In genomic region chr17:41710472-41711090, GRCh38 we compare ENCODE assay signal across 11 cellular contexts. TPM values are rescaled to one million over a fixed set of nuclear protein-coding genes. Genes with fewer than 3 reads are reported as not detected.
A peak's percentile ranks its signal among the peaks of the same experiment; 100 is the strongest.
DNase-seq lines count a peak whose midpoint lies in the region.
"Had no signal": no experiment of that assay in that cellular context is flagged by ENCODE, and none has a peak within 500 bp of the region (broad histone marks: within the 10 kb centered on the region; RNA-seq: fewer than 3 reads in every experiment).

No MANE protein-coding gene starts in this region.

- peak; percentile 57 for DNase-seq in DMS79 (lab: John Stamatoyannopoulos, UW)
- peak; percentile 66 for DNase-seq in MG63
- DNase-seq in amygdala (lab: John Stamatoyannopoulos, UW): peak in 42 of 56 donors; percentile 18 to 85 (median 60)
- DNase-seq in kidney tubule cell (ENCODE audit: low spot score): peak; percentile 82
- no peak for DNase-seq in G401 (ENCODE audit: low spot score)
- no peak for DNase-seq in NCI-H2029 treated with DMSO at 0.1 percent for 48 hours (lab: John Stamatoyannopoulos, UW)
- DNase-seq in activated CD4-positive, alpha-beta T cell treated with anti-CD3 and anti-CD28 coated beads, Interleukin-2, amount 50 U/mL, for 1 hour: no peak
- no peak for DNase-seq in activated effector memory CD4-positive, alpha-beta T cell treated with Interleukin-2 at 50 U/mL for 16 hours
- DNase-seq: activated T-cell treated with anti-CD3 and anti-CD28 coated beads for 4 hours, Peyer's patch, sigmoid colon had no signal

- no peaks in the 10 kb centered on the region for H3K27me3 ChIP-seq in MG63
- H3K27me3 ChIP-seq: Peyer's patch had no signal

- in situ Hi-C loops in G401 (cut with HindIII; ENCODE audit: low sequenced_read_pairs): no loop called here

- H3K36me3 ChIP-seq in MG63: no peaks in the 10 kb centered on the region
- H3K36me3 ChIP-seq: Peyer's patch, sigmoid colon had no signal

- H3K9me3 ChIP-seq in MG63: no peaks in the 10 kb centered on the region
- H3K9me3 ChIP-seq: Peyer's patch, sigmoid colon had no signal

- no peak overlapping the region for H3K4me3 ChIP-seq in MG63
- H3K4me3 ChIP-seq: Peyer's patch, sigmoid colon had no signal

RNA-seq across cellular contexts. Expression of gene GAST, which starts 1.6 kb away (rescaled TPM):
- not detected in 2 replicates for total RNA-seq in MG63 (2014; rRNA removed; shearing (Covaris generic); ENCODE audit: low replicate concordance)
- total RNA-seq in G401 (2014; rRNA removed; shearing (Covaris generic)): not detected in 2 replicates
- total RNA-seq: Peyer's patch, sigmoid colon had no signal

RNA-seq across cellular contexts. Expression of gene EIF1, which starts 21.9 kb away (rescaled TPM):
- total RNA-seq in MG63 (2014; rRNA removed; shearing (Covaris generic); ENCODE audit: low replicate concordance): 42.2 and 90.7 TPM in 2 replicates
- total RNA-seq in G401 (2014; rRNA removed; shearing (Covaris generic)): 18.0 and 39.6 TPM in 2 replicates

RNA-seq across cellular contexts. Expression of gene HAP1, which starts 23.9 kb away (rescaled TPM):
- total RNA-seq in MG63 (2014; rRNA removed; shearing (Covaris generic); ENCODE audit: low replicate concordance): not detected in 2 replicates
- 1.1 and 1.6 TPM in 2 replicates for total RNA-seq in G401 (2014; rRNA removed; shearing (Covaris generic))

Comparison
In these comparisons a context has a peak if more than half of its experiments do, and no peak if none do; other contexts are left out.
1. DNase-seq: peak in DMS79 (single experiment), MG63 (single experiment), amygdala (42 of 56) and kidney tubule cell (single experiment); none in G401 (single experiment), NCI-H2029 treated with DMSO at 0.1 percent for 48 hours (single experiment), activated CD4-positive, alpha-beta T cell treated with anti-CD3 and anti-CD28 coated beads, Interleukin-2, amount 50 U/mL, for 1 hour (single experiment) and activated effector memory CD4-positive, alpha-beta T cell treated with Interleukin-2 at 50 U/mL for 16 hours (single experiment).